In the genomic region with DNA sequence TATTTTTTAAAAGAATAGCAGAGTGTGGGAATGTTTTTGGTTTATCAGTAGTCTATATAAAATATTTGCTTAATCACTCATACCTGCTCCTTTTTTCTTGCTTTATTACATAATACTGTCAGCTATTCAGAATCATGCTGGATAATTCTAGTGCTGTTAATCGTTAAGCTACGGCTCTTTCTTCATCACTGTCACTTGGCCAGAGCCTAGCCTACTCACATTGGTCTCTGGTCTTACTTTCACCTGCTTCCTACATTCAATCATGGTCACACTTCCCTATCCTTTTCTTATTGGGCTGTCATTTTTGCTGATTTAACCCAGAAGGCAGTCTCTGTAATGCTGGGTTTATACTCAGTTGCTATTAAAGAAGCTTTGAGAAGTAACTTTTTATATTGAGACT, we compare ENCODE assay signal across 16 cellular contexts. TPM values are rescaled to one million over a fixed set of nuclear protein-coding genes. Genes with fewer than 3 reads are reported as not detected.
DNase-seq lines count a peak whose midpoint lies in the region; ATAC-seq, FAIRE-seq and TF ChIP-seq lines count a peak whose summit lies in the region.
"Had no signal": no experiment of that assay in that cellular context is flagged by ENCODE, and none has a peak within 500 bp of the region (broad histone marks: within the 10 kb centered on the region; RNA-seq: fewer than 3 reads in every experiment).

No MANE protein-coding gene starts in this region.

- H3K4me1 ChIP-seq in K562 (replicated peaks in 1 of 2; ENCODE audit: control insufficient read depth in 2 of 2, insufficient read depth in 2 of 2, low read length in 2 of 2): no peaks in the 10 kb centered on the region; a peak in 1 of 5 replicates

- no peaks in the 10 kb centered on the region for H3K9me3 ChIP-seq in CD4-positive, alpha-beta T cell (ENCODE audit: control insufficient read depth, low read length)
- H3K9me3 ChIP-seq in K562 (replicated peaks; ENCODE audit: control insufficient read depth, insufficient read depth, low read depth, low read length): no peaks in the 10 kb centered on the region

- no peak for FAIRE-seq in K562 (lab: Jason Lieb, UNC)

- H3K27ac ChIP-seq in CD4-positive, alpha-beta T cell (ENCODE audit: low read depth, low read length): no peak overlapping the region
- no peak overlapping the region for H3K27ac ChIP-seq in K562 (ENCODE audit: extremely low read depth, low read depth, low read length)
- H3K27ac ChIP-seq: WERI-Rb-1 had no signal

- WGBS in K562 (ENCODE audit: insufficient coverage, low coverage, missing lambda C conversion rate): 92% methylated on average over 2 of the region's 2 CpGs

- intact Hi-C loops in CD4-positive, alpha-beta T cell (cut with DNase I, micrococcal nuclease): loop anchor here (5.0 to 10.0 kb wide), 6 partner anchors 108 to 1288 kb away; partner anchors contain the start of genes CENPL (in 1 of the 2), DARS2 (in 1 of the 2), RC3H1 (in 1 of the 2) and SUCO (in 1 of the 2)
- intact Hi-C loops in K562 (cut with micrococcal nuclease): no loop called here

- H4K20me1 ChIP-seq in K562 (replicated peaks; ENCODE audit: control insufficient read depth, insufficient read depth, low read length): peaks cover 6% of the 10 kb centered on the region; the same call in 1 of the 2 replicates

- CTCF ChIA-PET in CD4-positive, alpha-beta T cell (lab: Charles Lee): interaction anchor here (1.0 kb wide), 1 partner anchor 16 kb away, joined by 3 read pairs; no protein-coding TSS in a partner anchor
- CTCF ChIA-PET in K562 (lab: Yijun Ruan, JAX; ENCODE audit: low intra/inter-chr PET ratio): interaction anchor here (0.7 kb wide), 1 partner anchor 326 kb away, joined by 3 read pairs; no protein-coding TSS in a partner anchor

- H3K27me3 ChIP-seq in CD4-positive, alpha-beta T cell (ENCODE audit: control insufficient read depth, insufficient read depth, low read length): peaks cover 4% of the 10 kb centered on the region
- H3K27me3 ChIP-seq in K562 (ENCODE audit: control insufficient read depth in 2 of 2, insufficient read depth in 2 of 2, low read length in 2 of 2): no peaks in the 10 kb centered on the region

- ATAC-seq in CD4-positive, alpha-beta T cell (ENCODE audit: poor library complexity): no peak
- no peak for ATAC-seq in K562
- ATAC-seq in HG02798 (IDR thresholded peaks at IDR 0.05; ENCODE audit: poor library complexity, unreplicated experiment): no peak
- no peak for ATAC-seq in stimulated activated effector memory CD8-positive, alpha-beta T cell treated with anti-CD3 and anti-CD28 coated beads, Interleukin-12 subunit alpha, Interleukin-12 subunit beta, amount 100 ng/mL, for 72 hours
- ATAC-seq: right cardiac atrium had no signal

- no peak for TF ChIP-seq CTCF in CD4-positive, alpha-beta T cell (IDR thresholded peaks at IDR 0.05)
- no peak for TF ChIP-seq CTCF in K562 (IDR thresholded peaks at IDR 0.05 in 2 of 3, conservative IDR thresholded peaks at IDR 0.05 in 1 of 3; ENCODE audit: insufficient read depth in 2 of 3, low read depth in 1 of 3, low read length in 3 of 3)
- no peak for TF ChIP-seq CTCF in mesothelial cell of epicardium (IDR thresholded peaks at IDR 0.05; ENCODE audit: unreplicated experiment)

- TF ChIP-seq EP300 in K562 (IDR thresholded peaks at IDR 0.05; ENCODE audit: low read length): no peak

- POLR2A ChIA-PET in CD4-positive, alpha-beta T cell (lab: Charles Lee): interaction anchor here (0.5 kb wide), 1 partner anchor 15 kb away, joined by 3 read pairs; no protein-coding TSS in a partner anchor
- POLR2A ChIA-PET in K562 (lab: Yijun Ruan, JAX): interaction anchor here (0.6 to 1.9 kb wide), 4 partner anchors 12 to 107 kb away, joined by 3 to 5 read pairs (median 3); partner anchors contain the start of genes CENPL and DARS2

- H3K79me2 ChIP-seq in K562 (ENCODE audit: control insufficient read depth, insufficient read depth, low read length): peaks cover 42% of the 10 kb centered on the region

- H3K4me1 Mint-ChIP-seq in CD4-positive, alpha-beta T cell (ENCODE audit: low read depth): peaks cover 55% of the 10 kb centered on the region
- H3K4me1 Mint-ChIP-seq in IgD-negative memory B cell (peaks cover 13 to 29% (median 20%) of the 10 kb centered on the region in 3 donors), mesothelial cell of epicardium (peaks cover 23% of the 10 kb centered on the region)
- peaks cover 23% of the 10 kb centered on the region for H3K4me1 Mint-ChIP-seq in stimulated activated effector memory CD8-positive, alpha-beta T cell treated with anti-CD3 and anti-CD28 coated beads, Interleukin-12 subunit alpha, Interleukin-12 subunit beta, amount 100 ng/mL, for 72 hours

- H3K9me1 ChIP-seq in K562 (ENCODE audit: control insufficient read depth, insufficient read depth, low read length): no peaks in the 10 kb centered on the region

- H3K9me3 Mint-ChIP-seq in CD4-positive, alpha-beta T cell: no peaks in the 10 kb centered on the region
- H3K9me3 Mint-ChIP-seq in IgD-negative memory B cell (peaks cover 0 to 2% (median 0%) of the 10 kb centered on the region in 3 donors), mesothelial cell of epicardium (no peaks in the 10 kb centered on the region)
- no peaks in the 10 kb centered on the region for H3K9me3 Mint-ChIP-seq in stimulated activated effector memory CD8-positive, alpha-beta T cell treated with anti-CD3 and anti-CD28 coated beads, Interleukin-12 subunit alpha, Interleukin-12 subunit beta, amount 100 ng/mL, for 72 hours
- H3K9me3 Mint-ChIP-seq: stimulated activated naive CD8-positive, alpha-beta T cell treated with anti-CD3 and anti-CD28 coated beads, Interleukin-15, Interleukin-2, amounts not matched to agents 100 ng/mL and 50 ng/mL, for 24 hours had no signal

- in situ Hi-C loops in K562 (cut with MboI): no loop called here

- peak overlapping the region; percentile 47 for H3K27ac Mint-ChIP-seq in CD4-positive, alpha-beta T cell
- H3K27ac Mint-ChIP-seq in IgD-negative memory B cell (no peak overlapping the region), mesothelial cell of epicardium (no peak overlapping the region)
- no peak overlapping the region for H3K27ac Mint-ChIP-seq in stimulated activated effector memory CD8-positive, alpha-beta T cell treated with anti-CD3 and anti-CD28 coated beads, Interleukin-12 subunit alpha, Interleukin-12 subunit beta, amount 100 ng/mL, for 72 hours
- H3K27ac Mint-ChIP-seq: stimulated activated naive CD8-positive, alpha-beta T cell treated with anti-CD3 and anti-CD28 coated beads, Interleukin-15, Interleukin-2, amounts not matched to agents 100 ng/mL and 50 ng/mL, for 24 hours had no signal

- H3K9ac ChIP-seq in K562 (ENCODE audit: insufficient read depth in 1 of 2, low read depth in 2 of 2, low read length in 2 of 2): no peak overlapping the region

- H3K36me3 Mint-ChIP-seq in CD4-positive, alpha-beta T cell (ENCODE audit: low read depth): peaks cover 49% of the 10 kb centered on the region
- H3K36me3 Mint-ChIP-seq in IgD-negative memory B cell (peaks cover 9% of the 10 kb centered on the region), mesothelial cell of epicardium (peaks cover 18% of the 10 kb centered on the region)
- H3K36me3 Mint-ChIP-seq in stimulated activated effector memory CD8-positive, alpha-beta T cell treated with anti-CD3 and anti-CD28 coated beads, Interleukin-12 subunit alpha, Interleukin-12 subunit beta, amount 100 ng/mL, for 72 hours: peaks cover 28% of the 10 kb centered on the region

- TF ChIP-seq POLR2A in K562 (conservative IDR thresholded peaks at IDR 0.05): no peak

- no peak for DNase-seq in CD4-positive, alpha-beta T cell
- DNase-seq in K562 (ENCODE audit: extremely low read depth in 1 of 4, low spot score in 3 of 4) (no peak), mesothelial cell of epicardium (ENCODE audit: low spot score in 2 of 2, unreplicated experiment in 2 of 2) (no peak), GOT3 (lab: John Stamatoyannopoulos, UW) (no peak)
- DNase-seq in effector CD8-positive, alpha-beta T cell (lab: John Stamatoyannopoulos, UW): no peak
- DNase-seq in stimulated activated effector memory CD8-positive, alpha-beta T cell treated with anti-CD3 and anti-CD28 coated beads, Interleukin-12 subunit alpha, Interleukin-12 subunit beta, amount 100 ng/mL, for 72 hours (ENCODE audit: low spot score in 2 of 2): no peak
- DNase-seq: C1 segment of cervical spinal cord, foreskin fibroblast, NCI-H2081 treated with DMSO at 0.1 percent for 48 hours, NCI-H774, right cardiac atrium, SHP77 treated with DMSO at 0.1 percent for 48 hours, WERI-Rb-1 had no signal

- H3K27me3 Mint-ChIP-seq in CD4-positive, alpha-beta T cell: no peaks in the 10 kb centered on the region
- no peaks in the 10 kb centered on the region for H3K27me3 Mint-ChIP-seq in IgD-negative memory B cell
- H3K27me3 Mint-ChIP-seq in mesothelial cell of epicardium (ENCODE audit: low read depth): peaks cover 16% of the 10 kb centered on the region
- H3K27me3 Mint-ChIP-seq: stimulated activated naive CD8-positive, alpha-beta T cell treated with anti-CD3 and anti-CD28 coated beads, Interleukin-15, Interleukin-2, amounts not matched to agents 100 ng/mL and 50 ng/mL, for 24 hours had no signal

- TF ChIP-seq RAD21 in K562 (CRISPR knock-in tag; conservative IDR thresholded peaks at IDR 0.05 in 1 of 2, IDR thresholded peaks at IDR 0.05 in 1 of 2): no peak

- H3K4me3 ChIP-seq in K562: no peak overlapping the region

- H3K36me3 ChIP-seq in K562 (ENCODE audit: control insufficient read depth, insufficient read depth, low read length): peaks cover 32% of the 10 kb centered on the region

- H3K4me2 ChIP-seq in K562 (ENCODE audit: insufficient read depth, low read length): no peak overlapping the region

- H3K4me3 Mint-ChIP-seq in CD4-positive, alpha-beta T cell: peak overlapping the region; percentile 78
- H3K4me3 Mint-ChIP-seq in IgD-negative memory B cell (peak overlapping the region in 3 of 4 donors; percentile 46 to 72 (median 55)), mesothelial cell of epicardium (peak overlapping the region; percentile 9)
- H3K4me3 Mint-ChIP-seq in stimulated activated effector memory CD8-positive, alpha-beta T cell treated with anti-CD3 and anti-CD28 coated beads, Interleukin-12 subunit alpha, Interleukin-12 subunit beta, amount 100 ng/mL, for 72 hours: no peak overlapping the region

- H2AFZ ChIP-seq in K562 (ENCODE audit: low read depth, low read length): no peak overlapping the region

- BruUV-seq in K562 (replicated peaks; lab: Mats Ljungman, UMichigan): no TSS peak

RNA-seq across cellular contexts. Expression of gene KLHL20, which starts 2.5 kb away (rescaled TPM):
- 10 to 100 TPM; 29.4 to 30.4 TPM for total RNA-seq in CD4-positive, alpha-beta T cell
- polyA plus RNA-seq in IgD-negative memory B cell (13.0 TPM), K562 (2011; rRNA removed) (20.4 and 22.3 TPM in 2 replicates), K562 (2014; fragmentation: Illumina TruSeq; extraction: Trizol) (19.8 and 23.2 TPM in 2 replicates), K562 (2014; fragmentation: Nextera tagmentation; extraction: Ambion mirVana) (10 to 100 TPM in 1 of 2 experiments, 1 to 10 TPM in 1; 8.9 to 10.3 TPM), K562 (2014; rRNA removed) (15.4 and 16.5 TPM in 2 replicates)
- total RNA-seq in K562 (2011; cell fraction: chromatin; rRNA removed; ENCODE audit: low replicate concordance): 42.3 and 64.2 TPM in 2 replicates
- 16.8 and 25.0 TPM in 2 replicates for total RNA-seq in K562 (2011; cell fraction: nucleolus; rRNA removed)
- 26.9 and 30.0 TPM in 2 replicates for total RNA-seq in K562 (2011; cell fraction: nucleoplasm; rRNA removed)
- total RNA-seq in K562 (2014; rRNA removed) (14.1 and 15.0 TPM in 2 replicates), K562 (2014; rRNA removed; fragmentation: Illumina TruSeq; extraction: Trizol) (19.5 and 22.2 TPM in 2 replicates), K562 (2015; rRNA removed; fragmentation: Illumina TruSeq; extraction: Trizol) (18.5 and 21.7 TPM in 2 replicates), K562 (2021) (16.8 and 17.4 TPM in 2 replicates), mesothelial cell of epicardium (24.0 to 26.3 TPM (median 25.1 TPM) in 3 replicates)
- 7.8 and 16.9 TPM in 2 replicates for polyA plus RNA-seq in K562 (2011; cell fraction: cytosol; rRNA removed)
- 13.1 and 23.2 TPM in 2 replicates for polyA plus RNA-seq in K562 (2011; cell fraction: nucleus; rRNA removed)
- polyA plus RNA-seq in K562 (2012): 13.2 and 15.0 TPM in 2 replicates
- polyA minus RNA-seq in K562 (2011; rRNA and poly(A)+ RNA removed): 32.9 and 42.3 TPM in 2 replicates
- 8.1 and 9.7 TPM in 2 replicates for polyA minus RNA-seq in K562 (2011; cell fraction: cytosol; rRNA and poly(A)+ RNA removed)
- polyA minus RNA-seq in K562 (2011; cell fraction: nucleus; rRNA and poly(A)+ RNA removed): 14.4 and 30.8 TPM in 2 replicates

RNA-seq across cellular contexts. Expression of gene ANKRD45, which starts 47.6 kb away (rescaled TPM):
- total RNA-seq in CD4-positive, alpha-beta T cell: not detected
- not detected for polyA plus RNA-seq in IgD-negative memory B cell
- total RNA-seq in K562 (2011; cell fraction: chromatin; rRNA removed; ENCODE audit: low replicate concordance): 0.39 TPM in 1 of 2 replicates, not detected in the other
- total RNA-seq in K562 (2011; cell fraction: nucleolus; rRNA removed): 0.17 TPM in 1 of 2 replicates, not detected in the other
- total RNA-seq in K562 (2011; cell fraction: nucleoplasm; rRNA removed): not detected in 2 replicates
- total RNA-seq in K562 (2014; rRNA removed): 0.12 TPM in 1 of 2 replicates, not detected in the other
- 0.11 and 0.26 TPM in 2 replicates for total RNA-seq in K562 (2014; rRNA removed; fragmentation: Illumina TruSeq; extraction: Trizol)
- 0.11 and 0.49 TPM in 2 replicates for total RNA-seq in K562 (2015; rRNA removed; fragmentation: Illumina TruSeq; extraction: Trizol)
- total RNA-seq in K562 (2021): 0.11 TPM in 1 of 2 replicates, not detected in the other
- 0.21 and 0.66 TPM in 2 replicates for polyA plus RNA-seq in K562 (2011; rRNA removed)
- polyA plus RNA-seq in K562 (2011; cell fraction: cytosol; rRNA removed): 0.03 and 0.32 TPM in 2 replicates
- 0.09 and 0.27 TPM in 2 replicates for polyA plus RNA-seq in K562 (2011; cell fraction: nucleus; rRNA removed)
- 0.30 and 0.54 TPM in 2 replicates for polyA plus RNA-seq in K562 (2012)
- 0.14 TPM in 1 of 2 replicates, not detected in the other for polyA plus RNA-seq in K562 (2014; fragmentation: Illumina TruSeq; extraction: Trizol)
- under 1 TPM; 0.10 to 0.29 TPM for polyA plus RNA-seq in K562 (2014; fragmentation: Nextera tagmentation; extraction: Ambion mirVana)
- polyA plus RNA-seq in K562 (2014; rRNA removed): 0.18 and 0.30 TPM in 2 replicates
- 0.33 TPM in 1 of 2 replicates, not detected in the other for polyA minus RNA-seq in K562 (2011; rRNA and poly(A)+ RNA removed)
- not detected in 2 replicates for polyA minus RNA-seq in K562 (2011; cell fraction: cytosol; rRNA and poly(A)+ RNA removed)
- 0.56 TPM in 1 of 2 replicates, not detected in the other for polyA minus RNA-seq in K562 (2011; cell fraction: nucleus; rRNA and poly(A)+ RNA removed)
- total RNA-seq in mesothelial cell of epicardium: 0.38 to 0.60 TPM (median 0.49 TPM) in 3 replicates
